Comparison of ENCODE assay signal across 24 cellular contexts in genomic region chr2:1541812-1542211, GRCh38.
"Had no signal": no experiment of that assay in that cellular context is flagged by ENCODE, and none has a peak within 500 bp of the region (broad histone marks: within the 10 kb centered on the region; RNA-seq: fewer than 3 reads in every experiment).

No MANE protein-coding gene starts in this region.

- H3K4me1 ChIP-seq: parathyroid adenoma, right lobe of liver, testis, uterus had no signal

- H3K27me3 Mint-ChIP-seq: activated T-helper 17 cell treated with anti-CD3 and anti-CD28 coated beads, Interleukin-2, amount 50 U/mL, for 72 hours; brain had no signal

- H3K27ac Mint-ChIP-seq: activated B cell treated with CpG ODN at 0.5 μM for 24 hours; activated CD4-positive, alpha-beta T cell treated with anti-CD3 and anti-CD28 coated beads for 36 hours; activated naive CD4-positive, alpha-beta T cell treated with anti-CD3 and anti-CD28 coated beads, Interleukin-2, amount 50 U/mL, for 72 hours; activated T-cell treated with anti-CD3 and anti-CD28 coated beads, Interleukin-2, amount 50 U/mL, for 24 hours; activated T-helper 17 cell treated with anti-CD3 and anti-CD28 coated beads, Interleukin-2, amount 50 U/mL, for 72 hours; immature natural killer cell; nephron; stimulated activated naive B cell treated with anti-CD40 and anti-IgM and Interleukin-4, amounts not matched to agents 10 μg/mL and 1 μg/mL and 100 μg/mL, for 72 hours had no signal

- H3K4me3 Mint-ChIP-seq: activated B cell treated with CpG ODN at 0.5 μM for 24 hours; activated CD4-positive, alpha-beta T cell treated with anti-CD3 and anti-CD28 coated beads for 36 hours; activated T-cell treated with anti-CD3 and anti-CD28 coated beads, Interleukin-2, amount 50 U/mL, for 24 hours; activated T-helper 17 cell treated with anti-CD3 and anti-CD28 coated beads, Interleukin-2, amount 50 U/mL, for 72 hours; brain; immature natural killer cell; nephron; stimulated activated naive B cell treated with anti-CD40 and anti-IgM and Interleukin-4, amounts not matched to agents 10 μg/mL and 1 μg/mL and 100 μg/mL, for 72 hours had no signal

- H3K27ac ChIP-seq: hepatocyte, parathyroid adenoma, right lobe of liver, skin epidermis, testis, uterus had no signal

- H3K9me3 ChIP-seq: right lobe of liver, testis, uterus had no signal

- H3K9me3 Mint-ChIP-seq: activated B cell treated with CpG ODN at 0.5 μM for 24 hours; activated naive CD4-positive, alpha-beta T cell treated with anti-CD3 and anti-CD28 coated beads, Interleukin-2, amount 50 U/mL, for 72 hours; activated T-cell treated with anti-CD3 and anti-CD28 coated beads, Interleukin-2, amount 50 U/mL, for 24 hours; activated T-helper 17 cell treated with anti-CD3 and anti-CD28 coated beads, Interleukin-2, amount 50 U/mL, for 72 hours; immature natural killer cell; nephron; stimulated activated naive B cell treated with anti-CD40 and anti-IgM and Interleukin-4, amounts not matched to agents 10 μg/mL and 1 μg/mL and 100 μg/mL, for 72 hours had no signal

- ATAC-seq: activated CD4-positive, alpha-beta T cell treated with anti-CD3 and anti-CD28 coated beads for 36 hours; activated naive CD4-positive, alpha-beta T cell treated with anti-CD3 and anti-CD28 coated beads, Interleukin-2, amount 50 U/mL, for 72 hours; activated T-helper 17 cell treated with anti-CD3 and anti-CD28 coated beads, Interleukin-2, amount 50 U/mL, for 72 hours; right lobe of liver; stimulated activated naive B cell treated with anti-CD40 and anti-IgM and Interleukin-4, amounts not matched to agents 10 μg/mL and 1 μg/mL and 100 μg/mL, for 72 hours had no signal

- H3K4me3 ChIP-seq: hepatocyte, right lobe of liver, skin epidermis, testis, uterus had no signal

- H3K36me3 Mint-ChIP-seq: activated naive CD4-positive, alpha-beta T cell treated with anti-CD3 and anti-CD28 coated beads, Interleukin-2, amount 50 U/mL, for 72 hours; brain; immature natural killer cell; stimulated activated naive B cell treated with anti-CD40 and anti-IgM and Interleukin-4, amounts not matched to agents 10 μg/mL and 1 μg/mL and 100 μg/mL, for 72 hours had no signal

- H3K36me3 ChIP-seq: right lobe of liver, uterus had no signal

- DNase-seq: activated B cell treated with CpG ODN at 0.5 μM for 24 hours; activated CD4-positive, alpha-beta T cell treated with anti-CD3 and anti-CD28 coated beads for 36 hours; activated CD4-positive, alpha-beta T cell treated with anti-CD3 and anti-CD28 coated beads, Interleukin-2, amount 50 U/mL, for 4 hours; activated CD8-positive, alpha-beta memory T cell treated with anti-CD3 and anti-CD28 coated beads for 24 hours; activated CD8-positive, alpha-beta memory T cell treated with anti-CD3 and anti-CD28 coated beads, Interleukin-2, amount 50 U/mL, for 4 hours; activated T-cell treated with anti-CD3 and anti-CD28 coated beads, Interleukin-2, amount 50 U/mL, for 24 hours; dermis blood vessel endothelial cell; effector CD8-positive, alpha-beta T cell; erythroblast; foreskin fibroblast; immature natural killer cell; kidney glomerular epithelial cell; right lobe of liver; stimulated activated naive B cell treated with anti-CD40 and anti-IgM and Interleukin-4, amounts not matched to agents 10 μg/mL and 1 μg/mL and 100 μg/mL, for 72 hours; testis; trophoblast cell; uterus had no signal

- H3K27me3 ChIP-seq: hepatocyte, right lobe of liver, testis, uterus had no signal
